In genomic region chr1:1013105-1013921, GRCh38 we compare ENCODE assay signal across 8 cellular contexts. TPM values are rescaled to one million over a fixed set of nuclear protein-coding genes. Genes with fewer than 3 reads are reported as not detected.
DNase-seq lines count a peak whose midpoint lies in the region; ATAC-seq and TF ChIP-seq lines count a peak whose summit lies in the region.

Gene ISG15 (plus strand): TSS chr1:1013497. CDS start chr1:1013574, 77 bp downstream.

- no peaks in the 10 kb centered on the region for H3K9me3 ChIP-seq in left lung

- DNase-seq in NCI-H2081 (lab: John Stamatoyannopoulos, UW): peak; percentile 29 to 74
- DNase-seq in NCI-H2081 treated with DMSO at 0.1 percent for 48 hours (lab: John Stamatoyannopoulos, UW): no peak
- peak; percentile 11 for DNase-seq in NCI-H446 treated with DMSO at 0.1 percent for 48 hours (lab: John Stamatoyannopoulos, UW)
- DNase-seq in activated CD4-positive, alpha-beta T cell treated with anti-CD3 and anti-CD28 coated beads, Interleukin-2, amount 10 ng/mL, durations not matched to agents 7 days and 5 days: peak; percentile 93
- DNase-seq in left lung: peak; percentile 93 to 98
- peak; percentile 73 to 76 for DNase-seq in stimulated activated CD4-positive, alpha-beta T cell treated with anti-CD3 and anti-CD28 coated beads, Interleukin-2, amount 100 ng/mL, for 48 hours

- no peaks in the 10 kb centered on the region for H3K36me3 ChIP-seq in left lung

- H3K36me3 Mint-ChIP-seq in activated CD4-positive, alpha-beta T cell treated with anti-CD3 and anti-CD28 coated beads, Interleukin-2, amount 10 ng/mL, durations not matched to agents 7 days and 5 days (ENCODE audit: low read depth): peaks cover 40% of the 10 kb centered on the region
- H3K36me3 Mint-ChIP-seq in dendritic cell treated with granulocyte-macrophage colony-stimulating factor and Interleukin-4, amounts not matched to agents 40 ng/mL and 50 ng/mL, for 4 days (ENCODE audit: low read depth): peaks cover 8% of the 10 kb centered on the region

- peak within 1 kb of the TSS; percentile 66 to 80 for H3K4me3 ChIP-seq in left lung

- no peaks in the 10 kb centered on the region for H3K27me3 ChIP-seq in left lung

- H3K27ac Mint-ChIP-seq in activated CD4-positive, alpha-beta T cell treated with anti-CD3 and anti-CD28 coated beads, Interleukin-2, amount 10 ng/mL, durations not matched to agents 7 days and 5 days: peak within 1 kb of the TSS; percentile 94
- peak within 1 kb of the TSS; percentile 87 for H3K27ac Mint-ChIP-seq in dendritic cell treated with granulocyte-macrophage colony-stimulating factor and Interleukin-4, amounts not matched to agents 40 ng/mL and 50 ng/mL, for 4 days

- peaks cover 45% of the 10 kb centered on the region for H3K4me1 Mint-ChIP-seq in activated CD4-positive, alpha-beta T cell treated with anti-CD3 and anti-CD28 coated beads, Interleukin-2, amount 10 ng/mL, durations not matched to agents 7 days and 5 days
- H3K4me1 Mint-ChIP-seq in dendritic cell treated with granulocyte-macrophage colony-stimulating factor and Interleukin-4, amounts not matched to agents 40 ng/mL and 50 ng/mL, for 4 days (ENCODE audit: low read depth): peaks cover 22% of the 10 kb centered on the region

- peak within 1 kb of the TSS; percentile 86 to 91 for H3K27ac ChIP-seq in left lung

- peaks cover 2% of the 10 kb centered on the region for H3K27me3 Mint-ChIP-seq in activated CD4-positive, alpha-beta T cell treated with anti-CD3 and anti-CD28 coated beads, Interleukin-2, amount 10 ng/mL, durations not matched to agents 7 days and 5 days
- H3K27me3 Mint-ChIP-seq in dendritic cell treated with granulocyte-macrophage colony-stimulating factor and Interleukin-4, amounts not matched to agents 40 ng/mL and 50 ng/mL, for 4 days: peaks cover 21% of the 10 kb centered on the region

- H3K4me3 Mint-ChIP-seq in activated CD4-positive, alpha-beta T cell treated with anti-CD3 and anti-CD28 coated beads, Interleukin-2, amount 10 ng/mL, durations not matched to agents 7 days and 5 days: peak within 1 kb of the TSS; percentile 94
- peak within 1 kb of the TSS; percentile 78 for H3K4me3 Mint-ChIP-seq in dendritic cell treated with granulocyte-macrophage colony-stimulating factor and Interleukin-4, amounts not matched to agents 40 ng/mL and 50 ng/mL, for 4 days

- intact Hi-C loops in dendritic cell treated with granulocyte-macrophage colony-stimulating factor and Interleukin-4, amounts not matched to agents 40 ng/mL and 50 ng/mL, for 4 days (cut with micrococcal nuclease): no loop called here
- intact Hi-C loops in left lung (cut with DNase I): no loop called here

- CTCF ChIA-PET in activated CD4-positive, alpha-beta T cell treated with anti-CD3 and anti-CD28 coated beads, Interleukin-2, amount 10 ng/mL, durations not matched to agents 7 days and 5 days (lab: Charles Lee): interaction anchor here (1.0 to 8.5 kb wide), 9 partner anchors 11 to 358 kb away, joined by 3 to 67 read pairs (median 3); partner anchors contain the start of gene HES4

- H3K4me1 ChIP-seq in left lung: peaks cover 3 to 21% of the 10 kb centered on the region in 2 donors

- H3K9me3 Mint-ChIP-seq in activated CD4-positive, alpha-beta T cell treated with anti-CD3 and anti-CD28 coated beads, Interleukin-2, amount 10 ng/mL, durations not matched to agents 7 days and 5 days: peaks cover 5% of the 10 kb centered on the region
- H3K9me3 Mint-ChIP-seq in dendritic cell treated with granulocyte-macrophage colony-stimulating factor and Interleukin-4, amounts not matched to agents 40 ng/mL and 50 ng/mL, for 4 days: no peaks in the 10 kb centered on the region

- TF ChIP-seq CTCF in left lung (IDR thresholded peaks at IDR 0.05): no peak

- POLR2A ChIA-PET in activated CD4-positive, alpha-beta T cell treated with anti-CD3 and anti-CD28 coated beads, Interleukin-2, amount 10 ng/mL, durations not matched to agents 7 days and 5 days (lab: Charles Lee): no interaction called here

- ATAC-seq in HG02970 (IDR thresholded peaks at IDR 0.05; ENCODE audit: low FRiP score, unreplicated experiment): peak; percentile 76
- ATAC-seq in left lung: peak; percentile 97

RNA-seq across cellular contexts. Expression of gene ISG15, which starts in this region (rescaled TPM):
- total RNA-seq in activated CD4-positive, alpha-beta T cell treated with anti-CD3 and anti-CD28 coated beads, Interleukin-2, amount 10 ng/mL, durations not matched to agents 7 days and 5 days: 100 to 1,000 TPM; 237 to 332 TPM
- 10 to 100 TPM; 75.4 to 90.0 TPM for total RNA-seq in left lung
